1 cellular context compared by ENCODE assay signal in the genomic region with DNA sequence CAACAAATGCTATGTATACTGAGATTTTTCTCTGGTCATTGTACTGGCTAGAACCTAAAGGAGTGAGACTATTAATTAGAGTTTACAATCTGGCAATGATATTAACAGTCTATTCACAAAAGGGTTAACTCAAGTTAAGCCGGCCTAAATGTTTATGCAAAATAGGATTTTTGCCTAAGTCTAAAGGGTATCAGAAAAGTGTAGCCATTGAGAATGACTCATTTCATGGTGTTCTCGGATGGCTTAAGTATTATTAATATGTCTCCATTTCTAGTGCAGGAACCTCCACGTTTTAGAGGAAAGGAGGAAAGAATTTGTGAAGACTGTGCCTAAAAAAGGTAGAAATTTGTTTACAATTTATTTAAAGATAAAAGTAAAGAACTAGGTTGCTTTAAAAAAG.
TF ChIP-seq lines count a peak whose summit lies in the region.

No MANE protein-coding gene starts in this region.

TF ChIP-seq in GM12878, 131 proteins besides CTCF, POLR2A, EP300 and RAD21 (continued from another document):
- TF ChIP-seq MEF2B (IDR thresholded peaks at IDR 0.05; ENCODE audit: partially characterized antibody, poor library complexity, severe bottlenecking), result no peak
- no peak for TF ChIP-seq STAT3 (IDR thresholded peaks at IDR 0.05; ENCODE audit: low read depth, low read length)
- TF ChIP-seq ZNF384 (IDR thresholded peaks at IDR 0.05; ENCODE audit: borderline replicate concordance, low read depth, low read length), result no peak
- TF ChIP-seq, protein P1, sequence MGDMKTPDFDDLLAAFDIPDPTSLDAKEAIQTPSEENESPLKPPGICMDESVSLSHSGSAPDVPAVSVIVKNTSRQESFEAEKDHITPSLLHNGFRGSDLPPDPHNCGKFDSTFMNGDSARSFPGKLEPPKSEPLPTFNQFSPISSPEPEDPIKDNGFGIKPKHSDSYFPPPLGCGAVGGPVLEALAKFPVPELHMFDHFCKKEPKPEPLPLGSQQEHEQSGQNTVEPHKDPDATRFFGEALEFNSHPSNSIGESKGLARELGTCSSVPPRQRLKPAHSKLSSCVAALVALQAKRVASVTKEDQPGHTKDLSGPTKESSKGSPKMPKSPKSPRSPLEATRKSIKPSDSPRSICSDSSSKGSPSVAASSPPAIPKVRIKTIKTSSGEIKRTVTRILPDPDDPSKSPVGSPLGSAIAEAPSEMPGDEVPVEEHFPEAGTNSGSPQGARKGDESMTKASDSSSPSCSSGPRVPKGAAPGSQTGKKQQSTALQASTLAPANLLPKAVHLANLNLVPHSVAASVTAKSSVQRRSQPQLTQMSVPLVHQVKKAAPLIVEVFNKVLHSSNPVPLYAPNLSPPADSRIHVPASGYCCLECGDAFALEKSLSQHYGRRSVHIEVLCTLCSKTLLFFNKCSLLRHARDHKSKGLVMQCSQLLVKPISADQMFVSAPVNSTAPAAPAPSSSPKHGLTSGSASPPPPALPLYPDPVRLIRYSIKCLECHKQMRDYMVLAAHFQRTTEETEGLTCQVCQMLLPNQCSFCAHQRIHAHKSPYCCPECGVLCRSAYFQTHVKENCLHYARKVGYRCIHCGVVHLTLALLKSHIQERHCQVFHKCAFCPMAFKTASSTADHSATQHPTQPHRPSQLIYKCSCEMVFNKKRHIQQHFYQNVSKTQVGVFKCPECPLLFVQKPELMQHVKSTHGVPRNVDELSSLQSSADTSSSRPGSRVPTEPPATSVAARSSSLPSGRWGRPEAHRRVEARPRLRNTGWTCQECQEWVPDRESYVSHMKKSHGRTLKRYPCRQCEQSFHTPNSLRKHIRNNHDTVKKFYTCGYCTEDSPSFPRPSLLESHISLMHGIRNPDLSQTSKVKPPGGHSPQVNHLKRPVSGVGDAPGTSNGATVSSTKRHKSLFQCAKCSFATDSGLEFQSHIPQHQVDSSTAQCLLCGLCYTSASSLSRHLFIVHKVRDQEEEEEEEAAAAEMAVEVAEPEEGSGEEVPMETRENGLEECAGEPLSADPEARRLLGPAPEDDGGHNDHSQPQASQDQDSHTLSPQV (IDR thresholded peaks at IDR 0.05), result no peak
- TF ChIP-seq GATAD2B (conservative IDR thresholded peaks at IDR 0.05; ENCODE audit: low read depth), result no peak
- TF ChIP-seq, protein P2, sequence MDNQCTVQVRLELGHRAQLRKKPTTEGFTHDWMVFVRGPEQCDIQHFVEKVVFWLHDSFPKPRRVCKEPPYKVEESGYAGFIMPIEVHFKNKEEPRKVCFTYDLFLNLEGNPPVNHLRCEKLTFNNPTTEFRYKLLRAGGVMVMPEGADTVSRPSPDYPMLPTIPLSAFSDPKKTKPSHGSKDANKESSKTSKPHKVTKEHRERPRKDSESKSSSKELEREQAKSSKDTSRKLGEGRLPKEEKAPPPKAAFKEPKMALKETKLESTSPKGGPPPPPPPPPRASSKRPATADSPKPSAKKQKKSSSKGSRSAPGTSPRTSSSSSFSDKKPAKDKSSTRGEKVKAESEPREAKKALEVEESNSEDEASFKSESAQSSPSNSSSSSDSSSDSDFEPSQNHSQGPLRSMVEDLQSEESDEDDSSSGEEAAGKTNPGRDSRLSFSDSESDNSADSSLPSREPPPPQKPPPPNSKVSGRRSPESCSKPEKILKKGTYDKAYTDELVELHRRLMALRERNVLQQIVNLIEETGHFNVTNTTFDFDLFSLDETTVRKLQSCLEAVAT (IDR thresholded peaks at IDR 0.05), result no peak
- no peak for TF ChIP-seq ZNF622 (IDR thresholded peaks at IDR 0.05)
- TF ChIP-seq, protein P3, sequence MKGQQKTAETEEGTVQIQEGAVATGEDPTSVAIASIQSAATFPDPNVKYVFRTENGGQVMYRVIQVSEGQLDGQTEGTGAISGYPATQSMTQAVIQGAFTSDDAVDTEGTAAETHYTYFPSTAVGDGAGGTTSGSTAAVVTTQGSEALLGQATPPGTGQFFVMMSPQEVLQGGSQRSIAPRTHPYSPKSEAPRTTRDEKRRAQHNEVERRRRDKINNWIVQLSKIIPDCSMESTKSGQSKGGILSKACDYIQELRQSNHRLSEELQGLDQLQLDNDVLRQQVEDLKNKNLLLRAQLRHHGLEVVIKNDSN (IDR thresholded peaks at IDR 0.05; ENCODE audit: borderline replicate concordance, extremely low read length, insufficient read depth, low read depth, low read length), result no peak
- no peak for TF ChIP-seq IKZF1 (conservative IDR thresholded peaks at IDR 0.05)
- TF ChIP-seq CREM (IDR thresholded peaks at IDR 0.05; ENCODE audit: low read depth), result no peak
- no peak for TF ChIP-seq HDAC2 (IDR thresholded peaks at IDR 0.05)
- TF ChIP-seq NFYA (IDR thresholded peaks at IDR 0.05; ENCODE audit: borderline replicate concordance, low read depth, low read length), result no peak
- no peak for TF ChIP-seq CBX5 (IDR thresholded peaks at IDR 0.05; ENCODE audit: low read depth)
- TF ChIP-seq, protein P4, sequence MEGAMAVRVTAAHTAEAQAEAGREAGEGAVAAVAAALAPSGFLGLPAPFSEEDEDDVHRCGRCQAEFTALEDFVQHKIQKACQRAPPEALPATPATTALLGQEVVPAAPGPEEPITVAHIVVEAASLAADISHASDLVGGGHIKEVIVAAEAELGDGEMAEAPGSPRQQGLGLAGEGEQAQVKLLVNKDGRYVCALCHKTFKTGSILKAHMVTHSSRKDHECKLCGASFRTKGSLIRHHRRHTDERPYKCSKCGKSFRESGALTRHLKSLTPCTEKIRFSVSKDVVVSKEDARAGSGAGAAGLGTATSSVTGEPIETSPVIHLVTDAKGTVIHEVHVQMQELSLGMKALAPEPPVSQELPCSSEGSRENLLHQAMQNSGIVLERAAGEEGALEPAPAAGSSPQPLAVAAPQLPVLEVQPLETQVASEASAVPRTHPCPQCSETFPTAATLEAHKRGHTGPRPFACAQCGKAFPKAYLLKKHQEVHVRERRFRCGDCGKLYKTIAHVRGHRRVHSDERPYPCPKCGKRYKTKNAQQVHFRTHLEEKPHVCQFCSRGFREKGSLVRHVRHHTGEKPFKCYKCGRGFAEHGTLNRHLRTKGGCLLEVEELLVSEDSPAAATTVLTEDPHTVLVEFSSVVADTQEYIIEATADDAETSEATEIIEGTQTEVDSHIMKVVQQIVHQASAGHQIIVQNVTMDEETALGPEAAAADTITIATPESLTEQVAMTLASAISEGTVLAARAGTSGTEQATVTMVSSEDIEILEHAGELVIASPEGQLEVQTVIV (IDR thresholded peaks at IDR 0.05; ENCODE audit: borderline replicate concordance, partially characterized antibody), result no peak
- no peak for TF ChIP-seq ASH2L (IDR thresholded peaks at IDR 0.05; ENCODE audit: borderline replicate concordance, low read depth)
- no peak for TF ChIP-seq RFX5 (IDR thresholded peaks at IDR 0.05; ENCODE audit: low read depth, low read length)
